1 cellular context compared by ENCODE assay signal in genomic region chr2:218367415-218368149, GRCh38.
TF ChIP-seq lines count a peak whose summit lies in the region.

No MANE protein-coding gene starts in this region.

TF ChIP-seq in K562, 482 proteins besides CTCF, POLR2A, EP300 and RAD21 (continued from another document and continues in another):
- no peak for TF ChIP-seq ZBTB2 (IDR thresholded peaks at IDR 0.05)
- peak; percentile 89 for TF ChIP-seq ZBTB7A (IDR thresholded peaks at IDR 0.05; ENCODE audit: borderline replicate concordance, control insufficient read depth, low read depth, low read length)
- peak; percentile 82 for TF ChIP-seq TAF1 (IDR thresholded peaks at IDR 0.05; ENCODE audit: control insufficient read depth, extremely low read depth, insufficient read depth, low read length, severe bottlenecking)
- no peak for TF ChIP-seq EZH2 (IDR thresholded peaks at IDR 0.05; ENCODE audit: borderline replicate concordance, low read depth, low read length)
- no peak for TF ChIP-seq DDX20 (tag; IDR thresholded peaks at IDR 0.05; ENCODE audit: low read depth)
- TF ChIP-seq MCM5 (IDR thresholded peaks at IDR 0.05; ENCODE audit: low read depth): no peak
- TF ChIP-seq STAT5B (CRISPR knock-in tag; IDR thresholded peaks at IDR 0.05): no peak
- no peak for TF ChIP-seq GABPB2 (CRISPR knock-in tag; conservative IDR thresholded peaks at IDR 0.05)
- TF ChIP-seq NFRKB (IDR thresholded peaks at IDR 0.05; ENCODE audit: low read depth): peak; percentile 13; the same call in 1 of the 2 replicates
- no peak for TF ChIP-seq PHB2 (IDR thresholded peaks at IDR 0.05; ENCODE audit: low read depth)
- TF ChIP-seq ZNF551 (CRISPR knock-in tag; IDR thresholded peaks at IDR 0.05): no peak
- peak; percentile 84 for TF ChIP-seq KDM5B (IDR thresholded peaks at IDR 0.05; ENCODE audit: insufficient replicate concordance, low read depth, low read length)
- peak; percentile 70 for TF ChIP-seq SMAD4 (CRISPR knock-in tag; conservative IDR thresholded peaks at IDR 0.05)
- TF ChIP-seq RB1 (IDR thresholded peaks at IDR 0.05; ENCODE audit: low read depth): peak; percentile 62; the same call in 1 of the 2 replicates
- TF ChIP-seq PPARD (CRISPR knock-in tag; IDR thresholded peaks at IDR 0.05): no peak
- 0 out of 2 replicates have a peak, but pooled peaks have one; percentile 65 for TF ChIP-seq PML (IDR thresholded peaks at IDR 0.05; ENCODE audit: low read length)
- no peak for TF ChIP-seq STAT5A (IDR thresholded peaks at IDR 0.05; ENCODE audit: borderline replicate concordance, low read length)
- no peak for TF ChIP-seq SIN3B (IDR thresholded peaks at IDR 0.05; ENCODE audit: low read depth)
- peak; percentile 62 to 88; a peak in 3 of 4 replicates for TF ChIP-seq MAZ (CRISPR knock-in tag; conservative IDR thresholded peaks at IDR 0.05 in 1 of 2, IDR thresholded peaks at IDR 0.05 in 1 of 2)
- TF ChIP-seq BCOR (IDR thresholded peaks at IDR 0.05): no peak
- TF ChIP-seq CLOCK (CRISPR knock-in tag; IDR thresholded peaks at IDR 0.05; ENCODE audit: borderline replicate concordance): no peak
- TF ChIP-seq ZNF644 (tag; IDR thresholded peaks at IDR 0.05; ENCODE audit: low read depth): no peak
- peak; percentile 55 for TF ChIP-seq ETV1 (tag; conservative IDR thresholded peaks at IDR 0.05; ENCODE audit: low read depth)
- TF ChIP-seq ZNF398 (CRISPR knock-in tag; IDR thresholded peaks at IDR 0.05): no peak
- peak; percentile 79 for TF ChIP-seq CREM (IDR thresholded peaks at IDR 0.05; ENCODE audit: low read depth)
- no peak for TF ChIP-seq CHAMP1 (IDR thresholded peaks at IDR 0.05)
- TF ChIP-seq BRD9 (IDR thresholded peaks at IDR 0.05; ENCODE audit: low read depth, partially characterized antibody): no peak
- TF ChIP-seq NR2C2 (CRISPR knock-in tag; IDR thresholded peaks at IDR 0.05): no peak; the same call in 1 of the 2 replicates
- TF ChIP-seq NR2C2 (tag; IDR thresholded peaks at IDR 0.05): peak; percentile 81
- TF ChIP-seq ZNF609 (CRISPR knock-in tag; IDR thresholded peaks at IDR 0.05; ENCODE audit: borderline replicate concordance): no peak
- no peak for TF ChIP-seq ARID2 (IDR thresholded peaks at IDR 0.05)
- TF ChIP-seq TCF3 (CRISPR knock-in tag; IDR thresholded peaks at IDR 0.05): 0 out of 2 replicates have a peak, but pooled peaks have one; percentile 4
- TF ChIP-seq E2F6 (IDR thresholded peaks at IDR 0.05; ENCODE audit: borderline replicate concordance in 1 of 2, extremely low read depth in 1 of 2, insufficient read depth in 1 of 2, insufficient read length in 1 of 2, low read depth in 1 of 2, low read length in 1 of 2, poor library complexity in 1 of 2, severe bottlenecking in 1 of 2): peak; percentile 46 to 52
- no peak for TF ChIP-seq KLF6 (CRISPR knock-in tag; IDR thresholded peaks at IDR 0.05; ENCODE audit: borderline replicate concordance)
- no peak for TF ChIP-seq FOXO4 (CRISPR knock-in tag; IDR thresholded peaks at IDR 0.05)
- TF ChIP-seq SRSF3 (IDR thresholded peaks at IDR 0.05; ENCODE audit: insufficient read depth, low read length): no peak
- TF ChIP-seq RUNX1 (IDR thresholded peaks at IDR 0.05; ENCODE audit: low read depth): no peak
- 0 out of 2 replicates have a peak, but pooled peaks have one; percentile 27 for TF ChIP-seq ZNF384 (IDR thresholded peaks at IDR 0.05; ENCODE audit: low read depth, low read length)
- TF ChIP-seq SUPT5H (IDR thresholded peaks at IDR 0.05): peak; percentile 90
- no peak for TF ChIP-seq CCAR2 (IDR thresholded peaks at IDR 0.05; ENCODE audit: low read depth, low read length)
- TF ChIP-seq USF1 (CRISPR knock-in tag; IDR thresholded peaks at IDR 0.05): peak; percentile 40; the same call in 1 of the 2 replicates
- TF ChIP-seq CHD1 (IDR thresholded peaks at IDR 0.05; ENCODE audit: low read length): no peak
- peak; percentile 79 to 81 for TF ChIP-seq NRF1 (conservative IDR thresholded peaks at IDR 0.05 in 1 of 2, IDR thresholded peaks at IDR 0.05 in 1 of 2)
- TF ChIP-seq NONO (IDR thresholded peaks at IDR 0.05; ENCODE audit: low read depth in 2 of 2, low read length in 1 of 2): peak in 1 of 2 experiments; percentile 48; a peak in 1 of 4 replicates
- TF ChIP-seq EP400 (IDR thresholded peaks at IDR 0.05): peak; percentile 83
- TF ChIP-seq DMBX1 (CRISPR knock-in tag; IDR thresholded peaks at IDR 0.05; ENCODE audit: borderline replicate concordance): peak; percentile 37; the same call in 1 of the 2 replicates
- no peak for TF ChIP-seq ATF1 (CRISPR knock-in tag; IDR thresholded peaks at IDR 0.05)
- peak; percentile 75 for TF ChIP-seq ATF1 (tag; IDR thresholded peaks at IDR 0.05)
- TF ChIP-seq NR0B1 (IDR thresholded peaks at IDR 0.05; ENCODE audit: partially characterized antibody): no peak
- peak; percentile 39 for TF ChIP-seq HNRNPLL (IDR thresholded peaks at IDR 0.05; ENCODE audit: low read depth, low read length, poor library complexity, severe bottlenecking)
- TF ChIP-seq MIER1 (IDR thresholded peaks at IDR 0.05; ENCODE audit: low read depth): no peak
